ENCODE assay signal across 15 cellular contexts in genomic region chr6:105592329-105592728, GRCh38.
DNase-seq lines count a peak whose midpoint lies in the region; ATAC-seq, FAIRE-seq and TF ChIP-seq lines count a peak whose summit lies in the region.
"Had no signal": no experiment of that assay in that cellular context is flagged by ENCODE, and none has a peak within 500 bp of the region (broad histone marks: within the 10 kb centered on the region; RNA-seq: fewer than 3 reads in every experiment).

No MANE protein-coding gene starts in this region.

- peak overlapping the region; percentile 90 for H2BK120ac ChIP-seq in mesenchymal stem cell (ENCODE audit: low read depth, low read length)

- FAIRE-seq in HTR-8/SVneo (lab: Jason Lieb, UNC), result no peak

- H3K9me3 ChIP-seq in mesenchymal stem cell (ENCODE audit: control insufficient read depth, low read length), result no peaks in the 10 kb centered on the region
- H3K9me3 ChIP-seq: ascending aorta, left lung, suprapubic skin had no signal

- H3K23ac ChIP-seq in mesenchymal stem cell (ENCODE audit: low read length in 2 of 2), result no peak overlapping the region

- no peaks in the 10 kb centered on the region for H3K27me3 ChIP-seq in mesenchymal stem cell (ENCODE audit: control insufficient read depth in 1 of 2, insufficient read depth in 1 of 2, low read length in 2 of 2)
- H3K27me3 ChIP-seq: ascending aorta, left lung, suprapubic skin had no signal

- no peak overlapping the region for H2AFZ ChIP-seq in mesenchymal stem cell (ENCODE audit: low read depth, low read length)

- peak overlapping the region; percentile 43 to 47 for H3K4ac ChIP-seq in mesenchymal stem cell (ENCODE audit: low read depth in 1 of 2, low read length in 2 of 2)

- peak overlapping the region; percentile 88 for H4K8ac ChIP-seq in mesenchymal stem cell (ENCODE audit: low read length)

- 29% methylated on average over 2 of the region's 2 CpGs for WGBS in mesenchymal stem cell

- TF ChIP-seq CTCF in C4-2B (conservative IDR thresholded peaks at IDR 0.05), result no peak

- no peaks in the 10 kb centered on the region for H3K79me1 ChIP-seq in mesenchymal stem cell (replicated peaks; ENCODE audit: low read length, poor library complexity, severe bottlenecking)

- peak overlapping the region; percentile 52 for H2AK5ac ChIP-seq in mesenchymal stem cell (ENCODE audit: low read length, severe bottlenecking)

- H3K4me2 ChIP-seq in mesenchymal stem cell (ENCODE audit: low read length, poor library complexity, severe bottlenecking), result no peak overlapping the region

- ATAC-seq in GM18873 (IDR thresholded peaks at IDR 0.05; ENCODE audit: low FRiP score, unreplicated experiment), result no peak
- ATAC-seq: CD8-positive, alpha-beta T cell; left lung had no signal

- peak overlapping the region; percentile 77 for H4K91ac ChIP-seq in mesenchymal stem cell (ENCODE audit: low read length)

- H3K9ac ChIP-seq in mesenchymal stem cell (ENCODE audit: low read length), result no peak overlapping the region

- H3K4me3 ChIP-seq in mesenchymal stem cell (ENCODE audit: insufficient read depth in 1 of 2, low read depth in 1 of 2, low read length in 2 of 2), result no peak overlapping the region
- H3K4me3 ChIP-seq: ascending aorta, left lung, suprapubic skin had no signal

- H2BK15ac ChIP-seq in mesenchymal stem cell (ENCODE audit: low read depth, poor library complexity, severe bottlenecking), result peak overlapping the region; percentile 67

- peak overlapping the region; percentile 65 to 74 for H3K18ac ChIP-seq in mesenchymal stem cell (ENCODE audit: low read depth in 1 of 2, low read length in 2 of 2)

- H3K27ac ChIP-seq in C4-2B (peak overlapping the region; percentile 31; the same call in 1 of the 2 replicates), mesenchymal stem cell (ENCODE audit: low read length, poor library complexity, severe bottlenecking) (no peak overlapping the region)
- H3K27ac ChIP-seq: ascending aorta, HL-60, left lung, suprapubic skin had no signal

- no peaks in the 10 kb centered on the region for H3K36me3 ChIP-seq in mesenchymal stem cell (ENCODE audit: control insufficient read depth in 1 of 2, insufficient read depth in 2 of 2, low read depth in 1 of 2, low read length in 2 of 2)
- H3K36me3 ChIP-seq: ascending aorta, left lung, suprapubic skin had no signal

- DNase-seq in HT-29 (ENCODE audit: low spot score) (peak; percentile 22), amniotic epithelial cell (ENCODE audit: low read depth) (peak; percentile 90), mesenchymal stem cell (peak; percentile 79), HTR-8/SVneo (ENCODE audit: insufficient read length, low spot score) (no peak), activated T-cell treated with anti-CD3 and anti-CD28 coated beads for 4 hours (no peak), NCI-H2029 treated with DMSO at 0.1 percent for 48 hours (lab: John Stamatoyannopoulos, UW) (no peak)
- DNase-seq: CD8-positive, alpha-beta T cell; left lung; NCI-H1105; NCI-H82 had no signal

- peak overlapping the region; percentile 81 to 82 for H2BK12ac ChIP-seq in mesenchymal stem cell (ENCODE audit: low read length in 2 of 2)

- H3K14ac ChIP-seq in mesenchymal stem cell (ENCODE audit: low read length in 2 of 2), result no peak overlapping the region

- no peak overlapping the region for H2BK5ac ChIP-seq in mesenchymal stem cell (ENCODE audit: low read depth, low read length, poor library complexity, severe bottlenecking)

- peaks cover 1% of the 10 kb centered on the region for H3K4me1 ChIP-seq in mesenchymal stem cell (ENCODE audit: control insufficient read depth, insufficient read depth, low read depth, low read length)

Comparison
In these comparisons a context has a peak if more than half of its experiments do, and no peak if none do; other contexts are left out.
1. DNase-seq: peak in HT-29 (single experiment), amniotic epithelial cell (single experiment) and mesenchymal stem cell (single experiment); none in HTR-8/SVneo (single experiment), activated T-cell treated with anti-CD3 and anti-CD28 coated beads for 4 hours (single experiment) and NCI-H2029 treated with DMSO at 0.1 percent for 48 hours (single experiment).